8 cellular contexts compared by ENCODE assay signal in the genomic region with DNA sequence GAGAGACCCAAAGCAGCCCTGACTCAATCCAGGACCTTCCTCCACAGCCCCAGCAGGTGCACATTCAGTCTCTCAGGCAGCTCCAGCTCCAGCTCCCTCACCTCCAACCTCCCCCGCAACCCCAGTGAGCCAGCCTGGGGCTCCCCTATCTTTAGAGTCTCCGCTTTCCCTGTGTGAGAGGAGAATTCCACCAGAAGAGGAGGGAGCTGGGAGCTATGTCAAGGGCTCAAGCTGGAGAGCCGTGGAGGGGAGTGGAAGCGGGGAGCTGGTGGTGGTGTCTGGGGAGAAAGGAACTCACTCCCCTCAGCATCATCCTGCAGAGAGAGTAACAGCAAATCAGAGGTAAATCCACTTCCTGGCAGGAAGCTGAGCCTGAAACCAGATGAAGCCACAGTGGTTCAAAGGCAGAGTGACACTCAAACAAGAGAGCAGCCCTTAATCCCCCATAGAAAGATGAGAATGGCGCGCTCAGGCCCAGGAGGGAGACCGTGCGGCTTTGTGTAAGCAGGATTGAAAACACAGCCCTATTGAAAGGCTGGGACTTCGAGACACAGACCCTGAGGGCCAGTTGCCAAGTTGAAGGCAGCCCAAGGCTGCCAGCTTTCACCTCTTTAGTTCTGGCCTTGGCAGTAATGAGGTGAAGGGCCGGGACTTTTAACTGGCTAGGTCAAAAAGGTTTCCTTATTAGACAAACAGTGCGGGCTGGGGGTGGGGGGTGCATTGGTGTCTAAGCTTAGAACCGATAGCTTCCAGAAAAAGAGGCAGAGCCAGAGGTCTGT. TPM values are rescaled to one million over a fixed set of nuclear protein-coding genes. Genes with fewer than 3 reads are reported as not detected.
DNase-seq lines count a peak whose midpoint lies in the region; ATAC-seq and TF ChIP-seq lines count a peak whose summit lies in the region.

No MANE protein-coding gene starts in this region.

- no peaks in the 10 kb centered on the region for H3K36me3 ChIP-seq in neural progenitor cell

- no peak overlapping the region for H3T11ph ChIP-seq in H9 (ENCODE audit: low read length)

- H3K4me3 Mint-ChIP-seq in H9: peak overlapping the region in 1 of 2 experiments; percentile 1; a peak in 1 of 5 replicates
- H3K4me3 Mint-ChIP-seq in activated T-helper 1 cell treated with anti-CD3 and anti-CD28 coated beads, Interleukin-12 subunit alpha, Interleukin-12 subunit beta, Interleukin-2, Interleukin-4 antibody, amounts not matched to agents 30 ng/mL and 10 ng/mL and 1 ng/mL, durations not matched to agents 14 hours and 24 hours and 36 hours: peak overlapping the region; percentile 48
- H3K4me3 Mint-ChIP-seq in neural progenitor cell: peak overlapping the region; percentile 67

- H3K23ac ChIP-seq in H9 (ENCODE audit: insufficient read length, low read depth, low read length): no peak overlapping the region

- no peaks in the 10 kb centered on the region for H3K9me3 ChIP-seq in H9 (ENCODE audit: control insufficient read depth, low read depth, low read length)
- H3K9me3 ChIP-seq in neural progenitor cell (ENCODE audit: low read depth): no peaks in the 10 kb centered on the region

- H3K27ac Mint-ChIP-seq in H9 (peak overlapping the region; percentile 70 to 92 (median 73); a peak in 4 of 7 replicates), neural progenitor cell (peak overlapping the region; percentile 67)
- peak overlapping the region; percentile 79 for H3K27ac Mint-ChIP-seq in activated T-helper 1 cell treated with anti-CD3 and anti-CD28 coated beads, Interleukin-12 subunit alpha, Interleukin-12 subunit beta, Interleukin-2, Interleukin-4 antibody, amounts not matched to agents 30 ng/mL and 10 ng/mL and 1 ng/mL, durations not matched to agents 14 hours and 24 hours and 36 hours

- H3K9me3 Mint-ChIP-seq in H9 (no peaks in the 10 kb centered on the region), neural progenitor cell (no peaks in the 10 kb centered on the region)
- H3K9me3 Mint-ChIP-seq in activated T-helper 1 cell treated with anti-CD3 and anti-CD28 coated beads, Interleukin-12 subunit alpha, Interleukin-12 subunit beta, Interleukin-2, Interleukin-4 antibody, amounts not matched to agents 30 ng/mL and 10 ng/mL and 1 ng/mL, durations not matched to agents 14 hours and 24 hours and 36 hours: no peaks in the 10 kb centered on the region

- H3K27ac ChIP-seq in H9 (ENCODE audit: insufficient read length, low read depth, low read length): no peak overlapping the region
- H3K27ac ChIP-seq in neural progenitor cell: no peak overlapping the region

- no peak overlapping the region for H4K91ac ChIP-seq in H9 (ENCODE audit: insufficient read length, low read depth, low read length)

- H3K79me2 ChIP-seq in H9 (ENCODE audit: insufficient read depth, low read length) (no peaks in the 10 kb centered on the region), neural progenitor cell (ENCODE audit: low read depth) (no peaks in the 10 kb centered on the region)

- H3F3A ChIP-seq in neural progenitor cell (ENCODE audit: low read depth): peaks cover 58% of the 10 kb centered on the region

- no peak overlapping the region for H3K18ac ChIP-seq in H9 (ENCODE audit: insufficient read length, low read depth, low read length)

- no CpG with 5 or more reads among the region's 12 CpGs for WGBS in H9 (ENCODE audit: extremely low coverage, insufficient read length, low lambda C conversion rate)

- peaks cover 54 to 66% of the 10 kb centered on the region in 2 experiments for H3K4me1 Mint-ChIP-seq in H9
- H3K4me1 Mint-ChIP-seq in activated T-helper 1 cell treated with anti-CD3 and anti-CD28 coated beads, Interleukin-12 subunit alpha, Interleukin-12 subunit beta, Interleukin-2, Interleukin-4 antibody, amounts not matched to agents 30 ng/mL and 10 ng/mL and 1 ng/mL, durations not matched to agents 14 hours and 24 hours and 36 hours (ENCODE audit: low read depth): peaks cover 26% of the 10 kb centered on the region
- H3K4me1 Mint-ChIP-seq in neural progenitor cell: peaks cover 74% of the 10 kb centered on the region

- peak overlapping the region; percentile 41; the same call in 1 of the 2 replicates for H3K14ac ChIP-seq in H9 (ENCODE audit: insufficient read depth, low read length)

- ATAC-seq in GM21529 (IDR thresholded peaks at IDR 0.05; ENCODE audit: unreplicated experiment) (no peak), GM21576 (IDR thresholded peaks at IDR 0.05; ENCODE audit: unreplicated experiment) (no peak)

- no peak overlapping the region for H3K56ac ChIP-seq in H9 (ENCODE audit: insufficient read length, low read depth, low read length)

- DNase-seq in H9 (no peak), NCI-H2196 (lab: John Stamatoyannopoulos, UW; ENCODE audit: unreplicated experiment) (peak; percentile 73), neural progenitor cell (ENCODE audit: low spot score) (peak; percentile 91), dedifferentiated amniotic fluid mesenchymal stem cell (ENCODE audit: extremely low spot score) (no peak), AG08396 (ENCODE audit: low spot score) (no peak)
- peak; percentile 43 for DNase-seq in activated T-helper 1 cell treated with anti-CD3 and anti-CD28 coated beads, Interleukin-12 subunit alpha, Interleukin-12 subunit beta, Interleukin-2, Interleukin-4 antibody, amounts not matched to agents 30 ng/mL and 10 ng/mL and 1 ng/mL, durations not matched to agents 14 hours and 24 hours and 36 hours (ENCODE audit: low spot score)

- H2BK12ac ChIP-seq in H9 (ENCODE audit: insufficient read length, low read depth, low read length): no peak overlapping the region

- no peak overlapping the region for H2BK120ac ChIP-seq in H9 (ENCODE audit: low read depth, low read length, poor library complexity, severe bottlenecking)

- H3K36me3 Mint-ChIP-seq in H9 (ENCODE audit: insufficient read depth in 1 of 3, low read depth in 3 of 3): no peaks in the 10 kb centered on the region
- H3K36me3 Mint-ChIP-seq in activated T-helper 1 cell treated with anti-CD3 and anti-CD28 coated beads, Interleukin-12 subunit alpha, Interleukin-12 subunit beta, Interleukin-2, Interleukin-4 antibody, amounts not matched to agents 30 ng/mL and 10 ng/mL and 1 ng/mL, durations not matched to agents 14 hours and 24 hours and 36 hours (ENCODE audit: low read depth): no peaks in the 10 kb centered on the region
- no peaks in the 10 kb centered on the region for H3K36me3 Mint-ChIP-seq in neural progenitor cell

- H3K4me1 ChIP-seq in H9 (ENCODE audit: insufficient read depth, low read length) (peaks cover 23% of the 10 kb centered on the region), neural progenitor cell (peaks cover 60% of the 10 kb centered on the region)

- intact Hi-C loops in activated T-helper 1 cell treated with anti-CD3 and anti-CD28 coated beads, Interleukin-12 subunit alpha, Interleukin-12 subunit beta, Interleukin-2, Interleukin-4 antibody, amounts not matched to agents 30 ng/mL and 10 ng/mL and 1 ng/mL, durations not matched to agents 14 hours and 24 hours and 36 hours (cut with micrococcal nuclease): no loop called here

- no peaks in the 10 kb centered on the region for H3K23me2 ChIP-seq in H9 (ENCODE audit: insufficient read length, low read depth, low read length, poor library complexity, severe bottlenecking)

- no peaks in the 10 kb centered on the region for H3K27me3 Mint-ChIP-seq in H9 (ENCODE audit: low read depth)
- no peaks in the 10 kb centered on the region for H3K27me3 Mint-ChIP-seq in activated T-helper 1 cell treated with anti-CD3 and anti-CD28 coated beads, Interleukin-12 subunit alpha, Interleukin-12 subunit beta, Interleukin-2, Interleukin-4 antibody, amounts not matched to agents 30 ng/mL and 10 ng/mL and 1 ng/mL, durations not matched to agents 14 hours and 24 hours and 36 hours (ENCODE audit: insufficient read depth)
- peaks cover 13% of the 10 kb centered on the region for H3K27me3 Mint-ChIP-seq in neural progenitor cell (ENCODE audit: insufficient read depth, low read depth)

- H2AFZ ChIP-seq in H9 (ENCODE audit: low read length) (no peak overlapping the region), neural progenitor cell (replicated peaks) (no peak overlapping the region)

- no peak overlapping the region for H4K8ac ChIP-seq in H9 (replicated peaks; ENCODE audit: insufficient read length, low read depth, low read length)

- H2BK20ac ChIP-seq in H9 (ENCODE audit: low read depth, low read length, poor library complexity, severe bottlenecking): no peak overlapping the region

- H4K5ac ChIP-seq in H9 (ENCODE audit: insufficient read length, low read depth, low read length): no peak overlapping the region

- H3K27me3 ChIP-seq in H9 (ENCODE audit: insufficient read depth, low read length): no peaks in the 10 kb centered on the region
- peaks cover 64% of the 10 kb centered on the region for H3K27me3 ChIP-seq in neural progenitor cell

- H3K4me2 ChIP-seq in H9 (ENCODE audit: insufficient read depth, insufficient read length, low read length) (no peak overlapping the region), neural progenitor cell (peak overlapping the region; percentile 67)

- H3K79me1 ChIP-seq in H9 (ENCODE audit: insufficient read depth, low read depth, low read length, poor library complexity, severe bottlenecking): no peaks in the 10 kb centered on the region

- H4K20me1 ChIP-seq in H9 (ENCODE audit: control insufficient read depth, insufficient read depth, insufficient read length) (no peaks in the 10 kb centered on the region), neural progenitor cell (ENCODE audit: low read depth) (peaks cover 24% of the 10 kb centered on the region)

- TF ChIP-seq CTCF in H9 (conservative IDR thresholded peaks at IDR 0.05) (no peak), neural progenitor cell (IDR thresholded peaks at IDR 0.05) (no peak)

- peak overlapping the region; percentile 24 for H3K4me3 ChIP-seq in neural progenitor cell

- H3K9ac ChIP-seq in H9 (ENCODE audit: extremely low read depth, insufficient read length, low read length): no peak overlapping the region
- no peak overlapping the region for H3K9ac ChIP-seq in neural progenitor cell

- H2BK5ac ChIP-seq in H9 (ENCODE audit: insufficient read length, low read length): no peak overlapping the region

- no peak overlapping the region for H2AK5ac ChIP-seq in H9 (ENCODE audit: insufficient read length, low read length)

- H3K4ac ChIP-seq in H9 (ENCODE audit: low read depth, low read length): no peak overlapping the region

- H2BK15ac ChIP-seq in H9 (ENCODE audit: low read depth, low read length): no peak overlapping the region

RNA-seq across cellular contexts. Expression of a gene that starts 21.4 kb away (rescaled TPM):
- total RNA-seq in H9 (2021): 16.0 and 17.2 TPM in 2 replicates
- 1.3 and 1.8 TPM in 2 replicates for total RNA-seq in activated T-helper 1 cell treated with anti-CD3 and anti-CD28 coated beads, Interleukin-12 subunit alpha, Interleukin-12 subunit beta, Interleukin-2, Interleukin-4 antibody, amounts not matched to agents 30 ng/mL and 10 ng/mL and 1 ng/mL, durations not matched to agents 14 hours and 24 hours and 36 hours
- 50.5 and 71.3 TPM in 2 replicates for total RNA-seq in neural progenitor cell (ENCODE audit: low replicate concordance)

Comparison
In these comparisons a context has a peak if more than half of its experiments do, and no peak if none do; other contexts are left out.
1. DNase-seq: peak in NCI-H2196 (single experiment), activated T-helper 1 cell treated with anti-CD3 and anti-CD28 coated beads, Interleukin-12 subunit alpha, Interleukin-12 subunit beta, Interleukin-2, Interleukin-4 antibody, amounts not matched to agents 30 ng/mL and 10 ng/mL and 1 ng/mL, durations not matched to agents 14 hours and 24 hours and 36 hours (single experiment) and neural progenitor cell (single experiment); none in H9 (single experiment), dedifferentiated amniotic fluid mesenchymal stem cell (single experiment) and AG08396 (single experiment).
2. Peak in every context shown above with its lines, with median percentiles within 50 percentile points of each other: H3K27ac Mint-ChIP-seq.